In the genomic region with DNA sequence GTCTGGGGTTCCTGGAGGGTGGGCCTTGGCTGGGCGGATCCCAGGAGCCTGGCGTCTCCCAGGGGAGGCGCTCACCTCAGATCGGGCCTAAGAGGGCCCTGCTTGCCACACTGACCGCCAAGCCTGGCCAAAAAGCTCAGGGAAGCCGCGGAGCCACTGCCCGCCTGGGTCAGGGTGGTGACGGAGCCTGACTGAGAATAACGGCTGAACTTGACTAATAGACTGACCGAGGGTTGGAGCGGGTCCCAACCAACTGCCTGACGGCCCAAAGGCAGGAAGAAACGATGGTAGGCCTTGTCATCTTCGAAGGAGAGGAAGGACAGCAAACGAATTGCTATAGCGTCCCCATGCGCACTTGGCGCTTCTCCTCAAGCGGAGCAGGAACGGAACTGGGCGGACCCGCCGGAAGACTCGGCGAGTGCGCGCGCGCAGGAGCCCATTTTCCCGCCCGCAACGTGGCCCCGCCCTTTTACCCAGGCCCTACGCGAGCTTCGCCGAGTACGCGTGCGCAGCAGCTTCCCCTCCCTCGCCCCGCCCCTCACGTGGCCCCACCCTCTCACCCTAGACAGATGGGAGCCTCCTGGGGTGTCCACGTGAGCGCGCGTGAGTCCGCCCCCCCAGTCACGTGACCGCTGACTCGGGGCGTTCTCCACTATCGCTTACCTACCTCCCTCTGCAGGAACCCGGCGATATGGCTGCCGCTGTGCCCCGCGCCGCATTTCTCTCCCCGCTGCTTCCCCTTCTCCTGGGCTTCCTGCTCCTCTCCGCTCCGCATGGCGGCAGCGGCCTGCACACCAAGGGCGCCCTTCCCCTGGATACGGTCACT, we compare ENCODE assay signal across 8 cellular contexts. TPM values are rescaled to one million over a fixed set of nuclear protein-coding genes. Genes with fewer than 3 reads are reported as not detected.
A peak's percentile ranks its signal among the peaks of the same experiment; 100 is the strongest.
DNase-seq lines count a peak whose midpoint lies in the region; ATAC-seq and TF ChIP-seq lines count a peak whose summit lies in the region.

A gene (plus strand): TSS at position 652 of the 826 bp plus-strand sequence. CDS start 40 bp downstream, at position 692.
A gene (minus strand): TSS at position 391 of the 826 bp plus-strand sequence. CDS start 7,895 bp downstream, outside the sequence.

- peak; percentile 58 for ATAC-seq in GM21447 (IDR thresholded peaks at IDR 0.05; ENCODE audit: unreplicated experiment)

- H3K36me3 ChIP-seq in OCI-LY1 (ENCODE audit: insufficient read depth, low read length): peaks cover 41% of the 10 kb centered on the region

- no peak within 1 kb of the TSS for H2AFZ ChIP-seq in OCI-LY1 (ENCODE audit: low read length)

- peak within 1 kb of the TSS; percentile 93 for H3K9ac ChIP-seq in OCI-LY1 (ENCODE audit: low read length)

- peaks cover 48% of the 10 kb centered on the region for H3K4me1 ChIP-seq in OCI-LY1 (ENCODE audit: insufficient read depth, low read length, severe bottlenecking)
- peaks cover 53% of the 10 kb centered on the region for H3K4me1 ChIP-seq in mononuclear cell (ENCODE audit: insufficient read depth, low read length)

- peak within 1 kb of the TSS; percentile 77 for H3K4me3 ChIP-seq in OCI-LY1 (ENCODE audit: low read depth, low read length, poor library complexity, severe bottlenecking)
- peak within 1 kb of the TSS; percentile 95 for H3K4me3 ChIP-seq in mononuclear cell (ENCODE audit: low read length)

- peak within 1 kb of the TSS; percentile 92 for H3K27ac ChIP-seq in OCI-LY1 (ENCODE audit: low read depth, low read length, poor library complexity, severe bottlenecking)

- H3K27me3 ChIP-seq in OCI-LY1 (ENCODE audit: insufficient read depth, low read length) (no peaks in the 10 kb centered on the region), mononuclear cell (ENCODE audit: insufficient read depth, low read length) (no peaks in the 10 kb centered on the region)

- H3K79me2 ChIP-seq in OCI-LY1 (ENCODE audit: insufficient read depth, low read length): peaks cover 41% of the 10 kb centered on the region

- H3K9me3 ChIP-seq in OCI-LY1 (ENCODE audit: low read length): no peaks in the 10 kb centered on the region
- no peaks in the 10 kb centered on the region for H3K9me3 ChIP-seq in mononuclear cell (ENCODE audit: low read depth, low read length)

- H3K4me2 ChIP-seq in OCI-LY1 (ENCODE audit: low read length): peak within 1 kb of the TSS; percentile 84

- peak; percentile 48 for TF ChIP-seq CTCF in OCI-LY1 (IDR thresholded peaks at IDR 0.05; ENCODE audit: low read length)

- H3F3A ChIP-seq in OCI-LY1 (ENCODE audit: insufficient read depth, low read length): peaks cover 4% of the 10 kb centered on the region; the same call in 1 of the 2 replicates

- no peaks in the 10 kb centered on the region for H4K20me1 ChIP-seq in OCI-LY1 (ENCODE audit: insufficient read depth, low read length)

- DNase-seq in DMS 273 (lab: John Stamatoyannopoulos, UW; ENCODE audit: unreplicated experiment) (peak; percentile 98), HuH-7 (ENCODE audit: low spot score) (peak; percentile 99), epidermal melanocyte (ENCODE audit: insufficient read length, low spot score) (peak; percentile 97)
- peak; percentile 100 for DNase-seq in activated CD8-positive, alpha-beta memory T cell treated with anti-CD3 and anti-CD28 coated beads, Interleukin-2, amount 50 U/mL, for 48 hours
- peak; percentile 100 for DNase-seq in stimulated activated CD8-positive, alpha-beta memory T cell treated with anti-CD3 and anti-CD28 coated beads, Interleukin-4, amount 100 ng/mL, for 1 hour (ENCODE audit: low read depth in 2 of 2, low spot score in 1 of 2)

- H3K9me2 ChIP-seq in OCI-LY1 (ENCODE audit: low read depth, low read length): no peaks in the 10 kb centered on the region

RNA-seq across cellular contexts. Expression of the first gene that starts in this region (rescaled TPM):
- total RNA-seq in mononuclear cell: 115 TPM

RNA-seq across cellular contexts. Expression of the second gene that starts in this region (rescaled TPM):
- 9.4 TPM for total RNA-seq in mononuclear cell

Comparison
In these comparisons a context has a peak if more than half of its experiments do, and no peak if none do; other contexts are left out.
1. Peak in every context shown above with its lines: DNase-seq, ATAC-seq, H3K4me3 ChIP-seq and H3K27ac ChIP-seq.